ENCODE assay signal across 11 cellular contexts in the genomic region with DNA sequence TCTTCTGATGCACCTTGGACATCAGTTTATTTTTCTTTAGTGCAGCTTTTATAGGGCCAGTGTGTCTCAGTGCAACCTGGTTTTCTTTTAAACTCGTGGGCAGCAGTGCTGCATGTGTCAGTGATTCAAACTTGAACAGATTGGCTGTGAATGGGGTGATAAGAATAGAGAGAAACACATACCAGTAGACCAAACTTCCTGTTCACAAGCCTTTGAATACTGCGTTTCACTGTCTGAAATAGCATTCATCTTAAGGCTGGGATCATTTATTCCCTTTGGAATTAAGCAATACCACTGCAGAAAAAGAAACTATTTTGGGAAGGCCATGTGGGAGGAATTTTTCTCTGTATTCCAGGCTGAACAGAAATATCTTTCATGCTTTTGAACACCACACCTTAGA. TPM values are rescaled to one million over a fixed set of nuclear protein-coding genes. Genes with fewer than 3 reads are reported as not detected.
DNase-seq lines count a peak whose midpoint lies in the region; ATAC-seq and TF ChIP-seq lines count a peak whose summit lies in the region.
"Had no signal": no experiment of that assay in that cellular context is flagged by ENCODE, and none has a peak within 500 bp of the region (broad histone marks: within the 10 kb centered on the region; RNA-seq: fewer than 3 reads in every experiment).

No MANE protein-coding gene starts in this region.

- H3K4me3 ChIP-seq in foreskin fibroblast (ENCODE audit: low read depth in 1 of 2, low read length in 2 of 2), result no peak overlapping the region
- H3K4me3 ChIP-seq in coronary artery, result no peak overlapping the region
- H3K4me3 ChIP-seq: colonic mucosa had no signal

- no peak for TF ChIP-seq CTCF in foreskin fibroblast (IDR thresholded peaks at IDR 0.05; ENCODE audit: low read depth, low read length)
- no peak for TF ChIP-seq CTCF in coronary artery (IDR thresholded peaks at IDR 0.05)

- DNase-seq in AG08395 (ENCODE audit: low spot score) (peak; percentile 66), RPMI7951 (ENCODE audit: low read depth) (peak; percentile 78), foreskin fibroblast (peak; percentile 61 to 70), non-pigmented ciliary epithelial cell (ENCODE audit: low read depth) (peak; percentile 85), coronary artery (ENCODE audit: low spot score) (no peak), NCI-H748 (lab: John Stamatoyannopoulos, UW; ENCODE audit: unreplicated experiment) (no peak)
- DNase-seq in stimulated activated CD4-positive, alpha-beta T cell treated with anti-CD3 and anti-CD28 coated beads, Interleukin-12 subunit alpha, Interleukin-12 subunit beta, amount 100 ng/mL, for 4 hours, result no peak
- DNase-seq: activated T-cell treated with anti-CD3 and anti-CD28 coated beads for 4 hours, colonic mucosa, retina had no signal

- peak overlapping the region in 1 of 2 donors; percentile 37 for H3K27ac ChIP-seq in coronary artery
- H3K27ac ChIP-seq: colonic mucosa had no signal

- no peak for ATAC-seq in HG02852 (IDR thresholded peaks at IDR 0.05; ENCODE audit: unreplicated experiment)

RNA-seq across cellular contexts. Expression of a gene that starts 51.7 kb away (rescaled TPM):
- total RNA-seq in RPMI7951 (2014; rRNA removed; shearing (Covaris generic)), result 92.6 and 122 TPM in 2 replicates

Comparison
In these comparisons a context has a peak if more than half of its experiments do, and no peak if none do; other contexts are left out.
1. DNase-seq: peak in AG08395 (single experiment), RPMI7951 (single experiment), foreskin fibroblast (2 of 2) and non-pigmented ciliary epithelial cell (single experiment); none in coronary artery (single experiment), stimulated activated CD4-positive, alpha-beta T cell treated with anti-CD3 and anti-CD28 coated beads, Interleukin-12 subunit alpha, Interleukin-12 subunit beta, amount 100 ng/mL, for 4 hours (single experiment) and NCI-H748 (single experiment).